16 cellular contexts compared by ENCODE assay signal in the genomic region with DNA sequence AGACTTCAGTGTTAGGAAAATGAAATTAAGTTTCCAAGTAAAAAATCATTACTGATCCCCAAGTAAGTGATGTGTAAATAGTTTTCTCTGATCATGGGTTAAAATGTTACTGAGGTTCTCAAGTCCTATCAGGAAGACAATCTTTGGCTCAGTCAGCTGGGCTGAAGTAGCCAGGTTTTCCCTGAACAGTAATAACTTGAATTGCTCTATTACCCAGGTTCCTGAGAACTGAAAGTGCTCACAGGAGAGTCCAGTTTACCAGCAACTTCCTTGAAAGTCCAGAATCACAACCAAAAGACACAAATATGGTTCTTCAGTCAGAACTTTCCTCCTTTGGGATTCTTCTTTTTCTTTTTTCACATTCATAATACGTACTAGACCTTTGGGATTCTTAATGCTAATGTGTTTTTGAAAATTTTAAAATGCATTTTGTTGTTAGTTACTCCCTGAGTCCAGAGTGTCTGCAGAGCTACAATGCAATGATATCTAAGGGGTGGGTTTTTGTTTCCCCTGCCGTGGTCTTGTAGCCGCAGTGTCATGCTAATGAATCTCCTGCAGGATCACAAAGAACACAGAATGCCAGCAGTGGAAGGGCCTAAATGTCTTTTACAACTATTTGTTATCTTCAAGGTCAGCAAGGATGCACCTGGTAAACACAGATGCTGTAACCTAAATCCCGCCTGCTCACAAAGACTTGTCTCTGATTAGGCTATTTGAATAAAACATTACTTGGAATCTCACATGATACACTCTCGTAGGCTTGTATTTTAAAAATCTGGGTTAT.
"Had no signal": no experiment of that assay in that cellular context is flagged by ENCODE, and none has a peak within 500 bp of the region (broad histone marks: within the 10 kb centered on the region; RNA-seq: fewer than 3 reads in every experiment).

No MANE protein-coding gene starts in this region.

- H3K4me1 ChIP-seq: ascending aorta, colonic mucosa, right atrium auricular region, stomach, testis, upper lobe of right lung had no signal

- H3K36me3 ChIP-seq: ascending aorta, colonic mucosa, right atrium auricular region, stomach, upper lobe of right lung, WERI-Rb-1 had no signal

- H3K9me3 Mint-ChIP-seq: activated naive CD4-positive, alpha-beta T cell treated with anti-CD3 and anti-CD28 coated beads, Interleukin-2, amount 50 U/mL, for 24 hours; memory B cell had no signal

- H3K4me3 Mint-ChIP-seq: activated naive CD4-positive, alpha-beta T cell treated with anti-CD3 and anti-CD28 coated beads, Interleukin-2, amount 50 U/mL, for 24 hours; central memory CD8-positive, alpha-beta T cell; memory B cell; naive thymus-derived CD4-positive, alpha-beta T cell had no signal

- ATAC-seq: naive thymus-derived CD4-positive, alpha-beta T cell; upper lobe of right lung had no signal

- H3K36me3 Mint-ChIP-seq: activated naive CD4-positive, alpha-beta T cell treated with anti-CD3 and anti-CD28 coated beads, Interleukin-2, amount 50 U/mL, for 24 hours; memory B cell; naive thymus-derived CD4-positive, alpha-beta T cell had no signal

- H3K27me3 ChIP-seq: ascending aorta, colonic mucosa, right atrium auricular region, stomach, testis, upper lobe of right lung had no signal

- DNase-seq: activated CD4-positive, alpha-beta T cell treated with anti-CD3 and anti-CD28 coated beads, Interleukin-2, amount 50 U/mL, for 4 hours; activated gamma-delta T cell; colonic mucosa; foreskin melanocyte; naive thymus-derived CD4-positive, alpha-beta T cell; nucleus accumbens; stomach; testis; upper lobe of right lung; WERI-Rb-1 had no signal

- H3K4me3 ChIP-seq: ascending aorta, colonic mucosa, right atrium auricular region, stomach, testis, upper lobe of right lung had no signal

- H3K9me3 ChIP-seq: ascending aorta, colonic mucosa, right atrium auricular region, stomach, testis, upper lobe of right lung had no signal

- H3K27ac ChIP-seq: ascending aorta, colonic mucosa, right atrium auricular region, stomach, testis, upper lobe of right lung, WERI-Rb-1 had no signal

- H3K27me3 Mint-ChIP-seq: activated naive CD4-positive, alpha-beta T cell treated with anti-CD3 and anti-CD28 coated beads, Interleukin-2, amount 50 U/mL, for 24 hours; central memory CD8-positive, alpha-beta T cell; memory B cell had no signal

- H3K27ac Mint-ChIP-seq: activated naive CD4-positive, alpha-beta T cell treated with anti-CD3 and anti-CD28 coated beads, Interleukin-2, amount 50 U/mL, for 24 hours; memory B cell; naive thymus-derived CD4-positive, alpha-beta T cell; progenitor cell of endocrine pancreas had no signal

- H3K4me1 Mint-ChIP-seq: activated naive CD4-positive, alpha-beta T cell treated with anti-CD3 and anti-CD28 coated beads, Interleukin-2, amount 50 U/mL, for 24 hours; central memory CD8-positive, alpha-beta T cell; memory B cell; naive thymus-derived CD4-positive, alpha-beta T cell had no signal
